Comparison of ENCODE assay signal across 8 cellular contexts in genomic region chr11:45147017-45147728, GRCh38.
DNase-seq lines count a peak whose midpoint lies in the region; ATAC-seq and TF ChIP-seq lines count a peak whose summit lies in the region.

No MANE protein-coding gene starts in this region.

- peak; percentile 55 for TF ChIP-seq POLR2A in GM19193 (IDR thresholded peaks at IDR 0.05; ENCODE audit: extremely low read depth, insufficient read depth, insufficient read length)

- peak; percentile 99 for DNase-seq in AG20443 (ENCODE audit: low spot score)
- DNase-seq in NCI-H446 treated with DMSO at 0.1 percent for 48 hours (lab: John Stamatoyannopoulos, UW), result peak; percentile 93
- DNase-seq in activated CD4-positive, CD25-positive, alpha-beta regulatory T cell treated with anti-CD3 and anti-CD28 coated beads, Interleukin-2, amount 50 U/mL, for 72 hours, result peak; percentile 94
- peak; percentile 92 for DNase-seq in cerebellar cortex (ENCODE audit: low spot score)
- peak; percentile 97 for DNase-seq in islet precursor cell
- peak; percentile 84 to 88 for DNase-seq in stimulated activated CD4-positive, alpha-beta T cell treated with anti-CD3 and anti-CD28 coated beads, Interleukin-12 subunit alpha, Interleukin-12 subunit beta, amount 100 ng/mL, for 24 hours (ENCODE audit: low read depth in 2 of 2)

- peak; percentile 93 for ATAC-seq in HG03378 (IDR thresholded peaks at IDR 0.05; ENCODE audit: unreplicated experiment)

Comparison
In these comparisons a context has a peak if more than half of its experiments do, and no peak if none do; other contexts are left out.
1. Peak in every context shown above with its lines: DNase-seq and ATAC-seq.